In the genomic region with DNA sequence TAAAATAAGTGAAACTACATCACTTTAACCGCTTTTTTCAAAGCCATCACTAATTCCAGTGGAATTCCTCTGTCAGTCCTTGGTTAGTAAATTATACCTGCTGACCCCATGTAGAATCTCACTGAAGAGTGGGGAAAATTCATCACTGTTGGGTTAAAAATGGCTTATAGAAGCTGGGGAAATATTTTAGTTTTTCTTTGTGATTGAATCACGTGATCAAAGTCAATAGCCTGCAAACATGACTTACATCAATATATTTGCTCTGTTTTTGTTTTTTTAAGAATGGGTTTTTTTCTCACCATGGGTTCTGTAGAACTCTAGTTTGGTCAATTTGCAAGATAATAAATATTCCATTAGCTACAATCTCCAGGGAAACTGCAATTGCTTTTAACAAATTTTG, we compare ENCODE assay signal across 7 cellular contexts.
"Had no signal": no experiment of that assay in that cellular context is flagged by ENCODE, and none has a peak within 500 bp of the region (broad histone marks: within the 10 kb centered on the region; RNA-seq: fewer than 3 reads in every experiment).

No MANE protein-coding gene starts in this region.

- FAIRE-seq: G401.6, GM12891, GM12892, GM18507, GM19239 had no signal

- DNase-seq: GDM1, GF-D8 had no signal
